Comparison of ENCODE assay signal across 15 cellular contexts in genomic region chr1:178122283-178122682, GRCh38. TPM values are rescaled to one million over a fixed set of nuclear protein-coding genes. Genes with fewer than 3 reads are reported as not detected.
DNase-seq lines count a peak whose midpoint lies in the region; ATAC-seq and TF ChIP-seq lines count a peak whose summit lies in the region.
"Had no signal": no experiment of that assay in that cellular context is flagged by ENCODE, and none has a peak within 500 bp of the region (broad histone marks: within the 10 kb centered on the region; RNA-seq: fewer than 3 reads in every experiment).

No MANE protein-coding gene starts in this region.

- no peak overlapping the region for H3K4me3 Mint-ChIP-seq in endothelial cell (ENCODE audit: unreplicated experiment)
- no peak overlapping the region for H3K4me3 Mint-ChIP-seq in activated CD4-positive, alpha-beta T cell treated with anti-CD3 and anti-CD28 coated beads, Interleukin-2, amount 10 ng/mL, durations not matched to agents 24 days and 14 days
- H3K4me3 Mint-ChIP-seq: activated naive CD4-positive, alpha-beta T cell treated with anti-CD3 and anti-CD28 coated beads, Interleukin-2, amount 10 ng/mL, durations not matched to agents 7 days and 5 days had no signal

- peaks cover 26% of the 10 kb centered on the region for H3K4me1 Mint-ChIP-seq in endothelial cell (ENCODE audit: unreplicated experiment)
- no peaks in the 10 kb centered on the region for H3K4me1 Mint-ChIP-seq in activated CD4-positive, alpha-beta T cell treated with anti-CD3 and anti-CD28 coated beads, Interleukin-2, amount 10 ng/mL, durations not matched to agents 24 days and 14 days
- H3K4me1 Mint-ChIP-seq: activated naive CD4-positive, alpha-beta T cell treated with anti-CD3 and anti-CD28 coated beads, Interleukin-2, amount 10 ng/mL, durations not matched to agents 7 days and 5 days had no signal

- DNase-seq in endothelial cell (ENCODE audit: low spot score) = no peak
- DNase-seq in left cardiac atrium = no peak
- no peak for DNase-seq in activated CD4-positive, alpha-beta T cell treated with anti-CD3 and anti-CD28 coated beads, Interleukin-2, amount 50 U/mL, for 1 hour
- DNase-seq in activated CD4-positive, alpha-beta T cell treated with anti-CD3 and anti-CD28 coated beads, Interleukin-2, amount 10 ng/mL, durations not matched to agents 24 days and 14 days = no peak
- DNase-seq in inferior parietal cortex (ENCODE audit: extremely low spot score) = no peak
- DNase-seq: activated CD4-positive, alpha-beta T cell treated with anti-CD3 and anti-CD28 coated beads for 48 hours; activated naive CD4-positive, alpha-beta T cell treated with anti-CD3 and anti-CD28 coated beads, Interleukin-2, amount 10 ng/mL, durations not matched to agents 7 days and 5 days; KG1; NCI-H226; right lobe of liver; SHP77; uterus had no signal

- no peaks in the 10 kb centered on the region for H3K36me3 ChIP-seq in ACC112 (ENCODE audit: insufficient read depth, low read length)
- H3K36me3 ChIP-seq: right lobe of liver, uterus had no signal

- peak overlapping the region; percentile 5 for H3K4me3 ChIP-seq in ACC112 (ENCODE audit: low read depth, low read length)
- H3K4me3 ChIP-seq: right lobe of liver, uterus had no signal

- H3K9me3 Mint-ChIP-seq in endothelial cell (ENCODE audit: unreplicated experiment) = peaks cover 3% of the 10 kb centered on the region
- H3K9me3 Mint-ChIP-seq in activated CD4-positive, alpha-beta T cell treated with anti-CD3 and anti-CD28 coated beads, Interleukin-2, amount 10 ng/mL, durations not matched to agents 24 days and 14 days = no peaks in the 10 kb centered on the region
- H3K9me3 Mint-ChIP-seq: activated naive CD4-positive, alpha-beta T cell treated with anti-CD3 and anti-CD28 coated beads, Interleukin-2, amount 10 ng/mL, durations not matched to agents 7 days and 5 days had no signal

- H3K27ac ChIP-seq in ACC112 (ENCODE audit: low read depth, low read length) = peak overlapping the region; percentile 24
- H3K27ac ChIP-seq: right lobe of liver, uterus had no signal

- no peaks in the 10 kb centered on the region for H3K27me3 ChIP-seq in ACC112 (ENCODE audit: insufficient read depth, low read length)
- H3K27me3 ChIP-seq: right lobe of liver, uterus had no signal

- H3K79me2 ChIP-seq in ACC112 (ENCODE audit: control insufficient read depth, insufficient read depth, low read length, unreplicated experiment) = peaks cover 72% of the 10 kb centered on the region

- TF ChIP-seq CTCF in endothelial cell (IDR thresholded peaks at IDR 0.05; ENCODE audit: unreplicated experiment) = no peak

- peaks cover 47% of the 10 kb centered on the region for H3K4me1 ChIP-seq in ACC112 (ENCODE audit: control insufficient read depth, insufficient read depth, low read length, unreplicated experiment)
- H3K4me1 ChIP-seq: right lobe of liver, uterus had no signal

- H2AFZ ChIP-seq in ACC112 (ENCODE audit: low read length, unreplicated experiment) = no peak overlapping the region

- H3K36me3 Mint-ChIP-seq in endothelial cell (ENCODE audit: low read depth, unreplicated experiment) = peaks cover 13% of the 10 kb centered on the region
- H3K36me3 Mint-ChIP-seq in activated CD4-positive, alpha-beta T cell treated with anti-CD3 and anti-CD28 coated beads, Interleukin-2, amount 10 ng/mL, durations not matched to agents 24 days and 14 days (ENCODE audit: low read depth) = no peaks in the 10 kb centered on the region
- H3K36me3 Mint-ChIP-seq: activated naive CD4-positive, alpha-beta T cell treated with anti-CD3 and anti-CD28 coated beads, Interleukin-2, amount 10 ng/mL, durations not matched to agents 7 days and 5 days had no signal

- intact Hi-C loops in left cardiac atrium (cut with DNase I) = no loop called here
- intact Hi-C loops in activated CD4-positive, alpha-beta T cell treated with anti-CD3 and anti-CD28 coated beads, Interleukin-2, amount 10 ng/mL, durations not matched to agents 24 days and 14 days (cut with micrococcal nuclease) = no loop called here

- no peaks in the 10 kb centered on the region for H3K27me3 Mint-ChIP-seq in endothelial cell (ENCODE audit: unreplicated experiment)
- no peaks in the 10 kb centered on the region for H3K27me3 Mint-ChIP-seq in activated CD4-positive, alpha-beta T cell treated with anti-CD3 and anti-CD28 coated beads, Interleukin-2, amount 10 ng/mL, durations not matched to agents 24 days and 14 days
- H3K27me3 Mint-ChIP-seq: activated naive CD4-positive, alpha-beta T cell treated with anti-CD3 and anti-CD28 coated beads, Interleukin-2, amount 10 ng/mL, durations not matched to agents 7 days and 5 days had no signal

- ATAC-seq in GM21529 (IDR thresholded peaks at IDR 0.05; ENCODE audit: unreplicated experiment) = peak; percentile 69
- peak; percentile 70 for ATAC-seq in HG03565 (IDR thresholded peaks at IDR 0.05; ENCODE audit: unreplicated experiment)
- no peak for ATAC-seq in left cardiac atrium

- H3K27ac Mint-ChIP-seq in endothelial cell (ENCODE audit: unreplicated experiment) = peak overlapping the region; percentile 11
- no peak overlapping the region for H3K27ac Mint-ChIP-seq in activated CD4-positive, alpha-beta T cell treated with anti-CD3 and anti-CD28 coated beads, Interleukin-2, amount 10 ng/mL, durations not matched to agents 24 days and 14 days
- H3K27ac Mint-ChIP-seq: activated naive CD4-positive, alpha-beta T cell treated with anti-CD3 and anti-CD28 coated beads, Interleukin-2, amount 10 ng/mL, durations not matched to agents 7 days and 5 days had no signal

RNA-seq across cellular contexts. Expression of gene RASAL2, which starts 28.4 kb away (rescaled TPM):
- total RNA-seq in endothelial cell (ENCODE audit: unreplicated experiment) = 82.1 TPM
- 10 to 100 TPM; 16.9 to 27.8 TPM for total RNA-seq in left cardiac atrium
- total RNA-seq in activated CD4-positive, alpha-beta T cell treated with anti-CD3 and anti-CD28 coated beads, Interleukin-2, amount 10 ng/mL, durations not matched to agents 24 days and 14 days = not detected in 2 replicates

Comparison
In these comparisons a context has a peak if more than half of its experiments do, and no peak if none do; other contexts are left out.
1. ATAC-seq: peak in GM21529 (single experiment) and HG03565 (single experiment); none in left cardiac atrium (0 of 2).
2. RNA of gene RASAL2, which starts 28.4 kb away (total RNA-seq): 82.1 TPM in endothelial cell (single experiment) and 16.9 to 27.8 TPM in left cardiac atrium; not detected in activated CD4-positive, alpha-beta T cell treated with anti-CD3 and anti-CD28 coated beads, Interleukin-2, amount 10 ng/mL, durations not matched to agents 24 days and 14 days; every median in the first group is over 10 times any median in the second.